In genomic region chrX:19863237-19864223, GRCh38 we compare ENCODE assay signal across 10 cellular contexts. TPM values are rescaled to one million over a fixed set of nuclear protein-coding genes. Genes with fewer than 3 reads are reported as not detected.
A peak's percentile ranks its signal among the peaks of the same experiment; 100 is the strongest.
DNase-seq lines count a peak whose midpoint lies in the region; ATAC-seq and TF ChIP-seq lines count a peak whose summit lies in the region.
"Had no signal": no experiment of that assay in that cellular context is flagged by ENCODE, and none has a peak within 500 bp of the region (broad histone marks: within the 10 kb centered on the region; RNA-seq: fewer than 3 reads in every experiment).

No MANE protein-coding gene starts in this region.

- H3K9me3 Mint-ChIP-seq in activated CD8-positive, alpha-beta T cell treated with anti-CD3 and anti-CD28 coated beads for 36 hours, result no peaks in the 10 kb centered on the region
- H3K9me3 Mint-ChIP-seq: T-helper 1 cell treated with Interleukin-12 subunit alpha and Interleukin-12 subunit beta and Interleukin-4 antibody, amounts not matched to agents 30 μg/mL and 1 μg/mL, for 36 hours had no signal

- CTCF ChIA-PET in activated CD8-positive, alpha-beta T cell treated with anti-CD3 and anti-CD28 coated beads for 36 hours (lab: Charles Lee), result no interaction called here

- H3K4me3 ChIP-seq in foreskin fibroblast (ENCODE audit: low read depth in 1 of 2, low read length in 2 of 2), result no peak overlapping the region

- intact Hi-C loops in left ventricle myocardium superior (cut with micrococcal nuclease), result no loop called here
- intact Hi-C loops in Right ventricle myocardium inferior (cut with DNase I), result loop anchor here (10.0 kb wide), 1 partner anchor 89 kb away; no protein-coding TSS in a partner anchor
- intact Hi-C loops in activated CD8-positive, alpha-beta T cell treated with anti-CD3 and anti-CD28 coated beads for 36 hours (cut with micrococcal nuclease), result no loop called here

- no peak for TF ChIP-seq CTCF in activated CD8-positive, alpha-beta T cell treated with anti-CD3 and anti-CD28 coated beads for 36 hours (IDR thresholded peaks at IDR 0.05)
- no peak for TF ChIP-seq CTCF in foreskin fibroblast (IDR thresholded peaks at IDR 0.05; ENCODE audit: low read depth, low read length)

- H3K27me3 Mint-ChIP-seq in activated CD8-positive, alpha-beta T cell treated with anti-CD3 and anti-CD28 coated beads for 36 hours, result no peaks in the 10 kb centered on the region

- ATAC-seq in left ventricle myocardium superior, result peak; percentile 44
- ATAC-seq in Right ventricle myocardium inferior, result no peak
- peak; percentile 60 for ATAC-seq in HG03064 (IDR thresholded peaks at IDR 0.05; ENCODE audit: low read depth, unreplicated experiment)
- ATAC-seq in activated CD8-positive, alpha-beta T cell treated with anti-CD3 and anti-CD28 coated beads for 36 hours, result peak; percentile 24

- H3K36me3 Mint-ChIP-seq in activated CD8-positive, alpha-beta T cell treated with anti-CD3 and anti-CD28 coated beads for 36 hours (ENCODE audit: low read depth), result peaks cover 9% of the 10 kb centered on the region

- no peak overlapping the region for H3K4me3 Mint-ChIP-seq in activated CD8-positive, alpha-beta T cell treated with anti-CD3 and anti-CD28 coated beads for 36 hours
- H3K4me3 Mint-ChIP-seq: T-helper 1 cell treated with Interleukin-12 subunit alpha and Interleukin-12 subunit beta and Interleukin-4 antibody, amounts not matched to agents 30 μg/mL and 1 μg/mL, for 36 hours had no signal

- peak overlapping the region; percentile 49 for H3K27ac Mint-ChIP-seq in activated CD8-positive, alpha-beta T cell treated with anti-CD3 and anti-CD28 coated beads for 36 hours
- H3K27ac Mint-ChIP-seq: T-helper 1 cell treated with Interleukin-12 subunit alpha and Interleukin-12 subunit beta and Interleukin-4 antibody, amounts not matched to agents 30 μg/mL and 1 μg/mL, for 36 hours had no signal

- POLR2A ChIA-PET in activated CD8-positive, alpha-beta T cell treated with anti-CD3 and anti-CD28 coated beads for 36 hours (lab: Charles Lee), result no interaction called here

- DNase-seq in left ventricle myocardium superior (peak; percentile 35), Right ventricle myocardium inferior (ENCODE audit: missing footprints) (no peak), NCI-H2029 (lab: John Stamatoyannopoulos, UW) (no peak), NCI-H2227 treated with DMSO at 0.1 percent for 48 hours (lab: John Stamatoyannopoulos, UW) (no peak), NCI-H748 (lab: John Stamatoyannopoulos, UW; ENCODE audit: unreplicated experiment) (no peak), foreskin fibroblast (no peak)
- no peak for DNase-seq in activated CD8-positive, alpha-beta T cell treated with anti-CD3 and anti-CD28 coated beads for 36 hours
- DNase-seq: COR-L47 had no signal

- peaks cover 58% of the 10 kb centered on the region for H3K4me1 Mint-ChIP-seq in activated CD8-positive, alpha-beta T cell treated with anti-CD3 and anti-CD28 coated beads for 36 hours (ENCODE audit: low read depth)

RNA-seq across cellular contexts. Expression of gene SH3KBP1, which starts 23.9 kb away (rescaled TPM):
- total RNA-seq in left ventricle myocardium superior, result 73.4 TPM
- total RNA-seq in Right ventricle myocardium inferior, result 58.6 TPM
- total RNA-seq in activated CD8-positive, alpha-beta T cell treated with anti-CD3 and anti-CD28 coated beads for 36 hours, result 10 to 100 TPM; 80.9 to 86.9 TPM
